Comparison of ENCODE assay signal across 11 cellular contexts in the genomic region with DNA sequence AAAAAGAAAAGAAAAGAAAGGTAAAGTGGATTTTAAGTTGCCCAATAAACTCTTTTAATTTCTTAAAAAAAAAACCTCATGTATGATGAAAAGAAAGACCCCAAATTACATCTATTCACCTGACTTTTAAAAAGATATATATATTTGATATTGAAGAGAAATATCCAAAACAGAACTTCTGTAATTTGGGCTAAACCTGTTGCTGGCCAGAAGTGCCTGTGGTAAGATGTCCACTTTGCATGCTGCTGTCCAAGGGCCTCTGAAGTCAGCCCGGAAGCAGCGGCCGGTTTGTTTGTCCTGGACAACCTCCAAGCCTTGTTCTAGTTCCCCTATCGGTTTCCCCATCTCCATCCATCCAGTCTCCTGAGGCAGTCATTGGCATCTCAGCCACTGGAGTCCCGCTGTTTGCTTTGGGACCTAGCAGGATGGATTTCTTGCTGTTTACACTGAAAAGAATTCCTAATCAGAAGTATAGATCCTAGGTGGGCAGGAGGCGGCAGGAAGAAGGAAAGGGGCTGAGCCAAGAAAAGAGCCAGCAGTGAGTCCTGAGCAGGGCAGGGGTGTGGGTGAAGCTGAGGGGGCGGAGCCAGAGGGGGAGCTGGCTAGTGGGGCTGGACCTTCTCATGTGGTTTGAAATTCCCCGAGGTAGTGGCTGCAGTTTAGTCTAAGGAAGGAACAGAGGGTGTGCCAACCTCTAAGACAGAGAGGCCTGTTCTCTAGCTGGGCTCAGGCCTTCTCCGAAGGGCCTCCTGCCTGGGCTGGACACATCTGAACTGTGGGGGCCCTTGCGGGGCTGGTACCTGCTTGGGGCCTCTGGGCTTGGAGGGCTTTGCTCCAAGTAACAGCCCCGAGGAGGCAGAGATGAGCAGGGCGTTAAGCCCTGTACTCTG. TPM values are rescaled to one million over a fixed set of nuclear protein-coding genes. Genes with fewer than 3 reads are reported as not detected.
DNase-seq lines count a peak whose midpoint lies in the region; ATAC-seq lines count a peak whose summit lies in the region.
"Had no signal": no experiment of that assay in that cellular context is flagged by ENCODE, and none has a peak within 500 bp of the region (broad histone marks: within the 10 kb centered on the region; RNA-seq: fewer than 3 reads in every experiment).

No MANE protein-coding gene starts in this region.

- peak; percentile 89 for DNase-seq in H7
- peak; percentile 68 for DNase-seq in SHP77 treated with DMSO at 0.1 percent for 48 hours (lab: John Stamatoyannopoulos, UW)
- peak; percentile 80 for DNase-seq in globus pallidus (ENCODE audit: low spot score)
- peak; percentile 92 for DNase-seq in renal cortical epithelial cell (ENCODE audit: low read depth)
- DNase-seq in activated CD8-positive, alpha-beta memory T cell treated with anti-CD3 and anti-CD28 coated beads for 24 hours: no peak
- no peak for DNase-seq in effector memory CD8-positive, alpha-beta T cell
- DNase-seq: activated CD8-positive, alpha-beta memory T cell treated with anti-CD3 and anti-CD28 coated beads, Interleukin-2, amount 50 U/mL, for 48 hours had no signal

- no peak for ATAC-seq in HG03108 (IDR thresholded peaks at IDR 0.05; ENCODE audit: unreplicated experiment)
- ATAC-seq in HG03280 (IDR thresholded peaks at IDR 0.05; ENCODE audit: unreplicated experiment): no peak
- ATAC-seq in effector memory CD8-positive, alpha-beta T cell (replicated peaks): no peak

- no peak overlapping the region for H3K4me3 Mint-ChIP-seq in effector memory CD8-positive, alpha-beta T cell

- no peak overlapping the region for H3K4me3 ChIP-seq in H7 (ENCODE audit: insufficient read depth, low read depth, low read length)
- H3K4me3 ChIP-seq: HAP-1 had no signal

- H3K27me3 ChIP-seq in H7 (ENCODE audit: control insufficient read depth, insufficient read depth, low read length): peaks cover 30% of the 10 kb centered on the region

- peaks cover 33 to 58% of the 10 kb centered on the region in 2 donors for H3K27me3 Mint-ChIP-seq in effector memory CD8-positive, alpha-beta T cell

- H3K9me3 Mint-ChIP-seq in effector memory CD8-positive, alpha-beta T cell: no peaks in the 10 kb centered on the region

- H3K27ac Mint-ChIP-seq in effector memory CD8-positive, alpha-beta T cell: no peak overlapping the region

- H3K36me3 ChIP-seq in H7 (replicated peaks; ENCODE audit: control insufficient read depth, insufficient read depth, low read length): no peaks in the 10 kb centered on the region
- H3K36me3 ChIP-seq: HAP-1, neutrophil had no signal

- peaks cover 3% of the 10 kb centered on the region for H3K36me3 Mint-ChIP-seq in effector memory CD8-positive, alpha-beta T cell (ENCODE audit: insufficient read depth)

- peaks cover 5 to 9% of the 10 kb centered on the region in 2 donors for H3K4me1 Mint-ChIP-seq in effector memory CD8-positive, alpha-beta T cell (ENCODE audit: low read depth in 2 of 2)

RNA-seq across cellular contexts. Expression of a gene that starts 3.3 kb away (rescaled TPM):
- 0.10 and 0.11 TPM in 2 replicates for total RNA-seq in H7 (2014; rRNA removed; shearing (Covaris generic))
- total RNA-seq in renal cortical epithelial cell: 3.4 and 8.3 TPM in 2 replicates

RNA-seq across cellular contexts. Expression of a gene that starts 56.5 kb away (rescaled TPM):
- total RNA-seq in H7 (2014; rRNA removed; shearing (Covaris generic)): 29.3 and 31.7 TPM in 2 replicates
- total RNA-seq in renal cortical epithelial cell: 17.9 and 20.2 TPM in 2 replicates

Comparison
In these comparisons a context has a peak if more than half of its experiments do, and no peak if none do; other contexts are left out.
1. DNase-seq: peak in H7 (single experiment), SHP77 treated with DMSO at 0.1 percent for 48 hours (single experiment), globus pallidus (single experiment) and renal cortical epithelial cell (single experiment); none in activated CD8-positive, alpha-beta memory T cell treated with anti-CD3 and anti-CD28 coated beads for 24 hours (single experiment) and effector memory CD8-positive, alpha-beta T cell (0 of 3).